24 cellular contexts compared by ENCODE assay signal in genomic region chr19:50238043-50238442, GRCh38. TPM values are rescaled to one million over a fixed set of nuclear protein-coding genes. Genes with fewer than 3 reads are reported as not detected.
"Had no signal": no experiment of that assay in that cellular context is flagged by ENCODE, and none has a peak within 500 bp of the region (broad histone marks: within the 10 kb centered on the region; RNA-seq: fewer than 3 reads in every experiment).

No MANE protein-coding gene starts in this region.

- H3K36me3 ChIP-seq: neural progenitor cell, pancreas, prostate gland, right lobe of liver, upper lobe of right lung had no signal

- H3K4me3 ChIP-seq: lung, neural progenitor cell, pancreas, prostate gland, right lobe of liver, smooth muscle cell, stomach, testis, tibial artery, upper lobe of right lung had no signal

- DNase-seq: glutamatergic neuron; hippocampal formation; kidney glomerular epithelial cell; left cardiac atrium; naive B cell; natural killer cell; nephron progenitor cell; pancreas; retina; right lobe of liver; stimulated activated CD4-positive, alpha-beta T cell treated with anti-CD3 and anti-CD28 coated beads, Interleukin-4, amount 100 ng/mL, for 4 hours; stomach; testis; tibial artery; trophoblast cell; upper lobe of right lung had no signal

- H3K27me3 ChIP-seq: neural progenitor cell, pancreas, right lobe of liver, testis, upper lobe of right lung had no signal

- H3K27ac ChIP-seq: neural progenitor cell, pancreas, prostate gland, right lobe of liver, stomach, testis, tibial artery, upper lobe of right lung had no signal

- H3K4me1 ChIP-seq: pancreas, prostate gland, testis, tibial artery had no signal

- ATAC-seq: left lobe of liver; natural killer cell; pancreas; right lobe of liver; stimulated activated memory B cell treated with anti-CD40 and anti-IgM and Interleukin-4, amounts not matched to agents 10 μg/mL and 1 μg/mL and 100 μg/mL, for 72 hours; stimulated activated naive CD8-positive, alpha-beta T cell treated with anti-CD3 and anti-CD28 coated beads, Interleukin-15, Interleukin-2, amounts not matched to agents 100 U/mL and 50 U/mL, for 24 hours; upper lobe of right lung had no signal

- H3K9me3 ChIP-seq: pancreas, prostate gland, right lobe of liver, stomach, testis, tibial artery, upper lobe of right lung had no signal

RNA-seq across cellular contexts. Expression of gene MYH14, which starts 34.6 kb away (rescaled TPM):
- total RNA-seq: mononuclear cell, natural killer cell had no signal
